23 cellular contexts compared by ENCODE assay signal in the genomic region with DNA sequence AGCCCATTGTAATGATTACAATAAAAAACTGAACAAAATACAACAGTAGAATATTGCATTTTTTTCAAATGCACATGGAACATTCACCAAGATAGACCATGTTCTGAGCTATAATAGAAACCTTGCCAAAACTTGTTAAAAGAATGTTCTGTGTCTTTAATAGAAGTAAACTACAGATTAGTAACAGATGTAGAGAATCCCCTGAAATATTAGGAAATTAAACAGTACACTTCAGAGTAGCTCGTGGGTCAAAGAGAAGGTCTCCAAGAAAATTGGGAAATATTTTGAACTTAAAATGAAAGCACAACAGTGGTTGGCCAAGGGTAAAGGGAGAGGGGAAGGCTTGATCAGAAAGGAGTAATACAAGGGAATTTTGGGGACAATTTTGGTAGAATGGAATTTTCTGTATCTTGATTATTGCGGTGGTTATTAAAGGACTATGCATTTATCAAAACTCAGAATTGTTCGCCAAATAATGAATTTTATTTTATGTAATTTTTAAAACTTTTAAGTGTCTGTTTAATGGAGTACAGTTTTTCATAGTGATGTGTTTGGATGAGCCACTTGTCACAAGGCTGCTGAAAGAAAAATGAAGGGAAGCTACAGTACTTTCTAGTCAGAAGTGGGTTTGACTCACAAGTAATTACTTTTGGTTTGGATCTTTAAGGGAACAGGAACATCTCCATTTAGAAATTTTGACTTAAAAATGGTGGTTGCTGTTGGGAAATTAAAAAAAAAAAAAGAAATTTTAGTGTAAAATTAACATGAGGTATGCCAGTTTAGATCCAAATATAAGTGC. TPM values are rescaled to one million over a fixed set of nuclear protein-coding genes. Genes with fewer than 3 reads are reported as not detected.
DNase-seq lines count a peak whose midpoint lies in the region; ATAC-seq and TF ChIP-seq lines count a peak whose summit lies in the region.
"Had no signal": no experiment of that assay in that cellular context is flagged by ENCODE, and none has a peak within 500 bp of the region (broad histone marks: within the 10 kb centered on the region; RNA-seq: fewer than 3 reads in every experiment).

No MANE protein-coding gene starts in this region.

- H3K4me1 ChIP-seq in Loucy (ENCODE audit: insufficient read depth, low read length, poor library complexity, severe bottlenecking), result peaks cover 24% of the 10 kb centered on the region
- H3K4me1 ChIP-seq in tibial artery, result peaks cover 0 to 11% (median 0%) of the 10 kb centered on the region in 4 donors
- H3K4me1 ChIP-seq: spleen had no signal

- DNase-seq in AG08396 (ENCODE audit: low spot score), result peak; percentile 37
- DNase-seq in fibroblast of peridontal ligament (ENCODE audit: extremely low read depth), result peak; percentile 82
- no peak for DNase-seq in tibial artery
- DNase-seq in NOMO-1 treated with dmso at 0.1 percent for 144 hours (lab: John Stamatoyannopoulos, UW; ENCODE audit: unreplicated experiment), result no peak
- no peak for DNase-seq in activated CD8-positive, alpha-beta T cell treated with anti-CD3 and anti-CD28 coated beads, Interleukin-2, amount 10 ng/mL, durations not matched to agents 7 days and 5 days
- no peak for DNase-seq in NCI-H510A (lab: John Stamatoyannopoulos, UW)
- DNase-seq: activated T-cell treated with anti-CD3 and anti-CD28 coated beads for 4 hours; amygdala; CD8-positive, alpha-beta memory T cell; central memory CD4-positive, alpha-beta T cell; DMS79 treated with DMSO at 0.1 percent for 48 hours; hypothalamus; kidney; natural killer cell; NCI-H510A treated with DMSO at 0.1 percent for 48 hours; SHP77; spleen; stimulated activated CD4-positive, alpha-beta T cell treated with anti-CD3 and anti-CD28 coated beads, Interleukin-4, amount 100 ng/mL, for 4 hours had no signal

- ATAC-seq in activated CD8-positive, alpha-beta T cell treated with anti-CD3 and anti-CD28 coated beads, Interleukin-2, amount 10 ng/mL, durations not matched to agents 7 days and 5 days, result no peak
- ATAC-seq: natural killer cell had no signal

- H3K4me3 ChIP-seq in Loucy (ENCODE audit: low read length, poor library complexity, severe bottlenecking) (no peak overlapping the region), tibial artery (no peak overlapping the region)
- H3K4me3 ChIP-seq: spleen, vagina had no signal

- TF ChIP-seq CTCF in Loucy (conservative IDR thresholded peaks at IDR 0.05; ENCODE audit: low read length), result no peak
- no peak for TF ChIP-seq CTCF in nephron (IDR thresholded peaks at IDR 0.05; ENCODE audit: unreplicated experiment in 3 of 3)
- no peak for TF ChIP-seq CTCF in tibial artery (IDR thresholded peaks at IDR 0.05)

- H3K9me3 ChIP-seq in Loucy (ENCODE audit: insufficient read depth, low read depth, low read length) (no peaks in the 10 kb centered on the region), tibial artery (no peaks in the 10 kb centered on the region)
- H3K9me3 ChIP-seq: spleen, vagina had no signal

- H3K9ac ChIP-seq in Loucy (ENCODE audit: low read depth, low read length, poor library complexity, severe bottlenecking), result no peak overlapping the region

- H3K27me3 ChIP-seq in Loucy (ENCODE audit: insufficient read depth, low read length, poor library complexity, severe bottlenecking) (no peaks in the 10 kb centered on the region), tibial artery (no peaks in the 10 kb centered on the region)
- H3K27me3 ChIP-seq: spleen, vagina had no signal

- POLR2A ChIA-PET in activated CD8-positive, alpha-beta T cell treated with anti-CD3 and anti-CD28 coated beads, Interleukin-2, amount 10 ng/mL, durations not matched to agents 7 days and 5 days (lab: Charles Lee), result no interaction called here

- H3F3A ChIP-seq in Loucy (ENCODE audit: low read depth), result no peaks in the 10 kb centered on the region

- H3K9me3 Mint-ChIP-seq in nephron, result no peaks in the 10 kb centered on the region
- H3K9me3 Mint-ChIP-seq in activated CD8-positive, alpha-beta T cell treated with anti-CD3 and anti-CD28 coated beads, Interleukin-2, amount 10 ng/mL, durations not matched to agents 7 days and 5 days (ENCODE audit: insufficient read depth), result no peaks in the 10 kb centered on the region
- H3K9me3 Mint-ChIP-seq: CD8-positive, alpha-beta memory T cell; memory B cell; natural killer cell had no signal

- peak overlapping the region; percentile 22 to 52 (median 35) for H3K27ac Mint-ChIP-seq in nephron
- H3K27ac Mint-ChIP-seq in activated CD8-positive, alpha-beta T cell treated with anti-CD3 and anti-CD28 coated beads, Interleukin-2, amount 10 ng/mL, durations not matched to agents 7 days and 5 days, result no peak overlapping the region
- H3K27ac Mint-ChIP-seq: memory B cell, natural killer cell, progenitor cell of endocrine pancreas had no signal

- no peaks in the 10 kb centered on the region for H3K27me3 Mint-ChIP-seq in nephron (ENCODE audit: low read depth)
- no peaks in the 10 kb centered on the region for H3K27me3 Mint-ChIP-seq in activated CD8-positive, alpha-beta T cell treated with anti-CD3 and anti-CD28 coated beads, Interleukin-2, amount 10 ng/mL, durations not matched to agents 7 days and 5 days (ENCODE audit: low read depth)
- H3K27me3 Mint-ChIP-seq: CD8-positive, alpha-beta memory T cell; memory B cell; progenitor cell of endocrine pancreas had no signal

- H3K79me2 ChIP-seq in Loucy (ENCODE audit: insufficient read depth, low read length), result peaks cover 58% of the 10 kb centered on the region; the same call in 1 of the 2 replicates

- H3K4me2 ChIP-seq in Loucy (ENCODE audit: low read depth, low read length, poor library complexity, severe bottlenecking), result peak overlapping the region; percentile 1

- peaks cover 50% of the 10 kb centered on the region for H3K36me3 Mint-ChIP-seq in nephron (ENCODE audit: low read depth)
- H3K36me3 Mint-ChIP-seq in activated CD8-positive, alpha-beta T cell treated with anti-CD3 and anti-CD28 coated beads, Interleukin-2, amount 10 ng/mL, durations not matched to agents 7 days and 5 days (ENCODE audit: low read depth), result no peaks in the 10 kb centered on the region
- H3K36me3 Mint-ChIP-seq: natural killer cell had no signal

- H4K20me1 ChIP-seq in Loucy (ENCODE audit: insufficient read depth, low read length, poor library complexity, severe bottlenecking), result no peaks in the 10 kb centered on the region

- H2AFZ ChIP-seq in Loucy (ENCODE audit: low read length), result no peak overlapping the region

- no peak overlapping the region for H3K27ac ChIP-seq in tibial artery
- H3K27ac ChIP-seq: spleen, vagina had no signal

- peaks cover 10% of the 10 kb centered on the region for H3K4me1 Mint-ChIP-seq in nephron
- peaks cover 16% of the 10 kb centered on the region for H3K4me1 Mint-ChIP-seq in activated CD8-positive, alpha-beta T cell treated with anti-CD3 and anti-CD28 coated beads, Interleukin-2, amount 10 ng/mL, durations not matched to agents 7 days and 5 days (ENCODE audit: low read depth)
- H3K4me1 Mint-ChIP-seq: memory B cell had no signal

- CTCF ChIA-PET in activated CD8-positive, alpha-beta T cell treated with anti-CD3 and anti-CD28 coated beads, Interleukin-2, amount 10 ng/mL, durations not matched to agents 7 days and 5 days (lab: Charles Lee), result interaction anchor here (1.2 to 5.7 kb wide), 2 partner anchors 9 to 24 kb away, joined by 3 to 33 read pairs; no protein-coding TSS in a partner anchor

- H3K9me2 ChIP-seq in Loucy (replicated peaks; ENCODE audit: low read depth, low read length), result no peaks in the 10 kb centered on the region

- H3K4me3 Mint-ChIP-seq in nephron, result no peak overlapping the region
- H3K4me3 Mint-ChIP-seq in activated CD8-positive, alpha-beta T cell treated with anti-CD3 and anti-CD28 coated beads, Interleukin-2, amount 10 ng/mL, durations not matched to agents 7 days and 5 days, result no peak overlapping the region
- H3K4me3 Mint-ChIP-seq: CD8-positive, alpha-beta memory T cell; memory B cell; natural killer cell had no signal

- intact Hi-C loops in tibial artery (cut with DNase I; ENCODE audit: low total_unique reads), result no loop called here

- H3K36me3 ChIP-seq in Loucy (ENCODE audit: insufficient read depth, low read length), result no peaks in the 10 kb centered on the region
- no peaks in the 10 kb centered on the region for H3K36me3 ChIP-seq in tibial artery
- H3K36me3 ChIP-seq: spleen, vagina had no signal

RNA-seq across cellular contexts. Expression of a gene that starts 10.2 kb away (rescaled TPM):
- 10 to 100 TPM in 1 of 2 experiments, 1 to 10 TPM in 1; 8.9 to 11.5 TPM for total RNA-seq in activated CD8-positive, alpha-beta T cell treated with anti-CD3 and anti-CD28 coated beads, Interleukin-2, amount 10 ng/mL, durations not matched to agents 7 days and 5 days

RNA-seq across cellular contexts. Expression of a gene that starts 11.9 kb away (rescaled TPM):
- 1 to 10 TPM; 4.2 to 5.4 TPM for total RNA-seq in activated CD8-positive, alpha-beta T cell treated with anti-CD3 and anti-CD28 coated beads, Interleukin-2, amount 10 ng/mL, durations not matched to agents 7 days and 5 days

RNA-seq across cellular contexts. Expression of a gene that starts 48.8 kb away (rescaled TPM):
- total RNA-seq in activated CD8-positive, alpha-beta T cell treated with anti-CD3 and anti-CD28 coated beads, Interleukin-2, amount 10 ng/mL, durations not matched to agents 7 days and 5 days, result 10 to 100 TPM; 12.0 to 12.2 TPM

Comparison
In these comparisons a context has a peak if more than half of its experiments do, and no peak if none do; other contexts are left out.
1. DNase-seq: peak in AG08396 (single experiment) and fibroblast of peridontal ligament (single experiment); none in tibial artery (0 of 2), NOMO-1 treated with dmso at 0.1 percent for 144 hours (single experiment), activated CD8-positive, alpha-beta T cell treated with anti-CD3 and anti-CD28 coated beads, Interleukin-2, amount 10 ng/mL, durations not matched to agents 7 days and 5 days (single experiment) and NCI-H510A (single experiment).